ENCODE assay signal across 13 cellular contexts in the genomic region with DNA sequence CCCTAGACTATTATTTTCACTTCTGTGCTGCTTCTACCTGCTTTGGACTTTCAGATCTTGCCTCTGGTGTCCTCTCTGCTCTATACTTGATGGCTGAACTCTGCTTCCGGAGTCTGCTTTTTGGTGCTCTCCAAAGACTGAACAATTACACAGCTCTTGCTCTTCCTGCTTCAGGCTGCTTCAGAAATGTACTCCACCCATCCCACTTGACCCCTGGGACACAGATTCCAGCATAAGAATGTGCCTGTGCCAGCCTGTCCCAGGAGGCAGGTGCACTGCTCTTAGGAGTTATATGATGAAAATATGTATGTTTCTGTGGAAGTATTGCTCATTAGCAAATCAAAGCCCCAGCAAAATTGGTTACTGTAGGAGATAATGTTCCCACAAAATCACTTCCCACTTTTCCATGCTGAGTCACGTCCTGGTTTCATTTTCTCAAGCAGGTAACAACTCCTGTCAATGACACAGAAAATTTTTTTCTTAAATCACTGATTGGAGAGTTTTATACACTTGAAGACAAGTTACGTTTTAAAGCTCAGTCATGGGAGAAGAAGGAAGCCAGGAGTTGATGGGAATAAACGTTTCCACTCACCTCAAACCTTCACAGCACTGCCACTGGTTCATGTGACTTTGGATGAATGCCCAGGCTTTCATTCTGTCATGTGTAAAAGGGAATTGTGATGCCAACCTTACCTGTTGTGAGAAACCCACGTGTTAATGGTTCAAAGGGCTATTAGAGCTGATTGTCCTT.
DNase-seq lines count a peak whose midpoint lies in the region; ATAC-seq, FAIRE-seq and TF ChIP-seq lines count a peak whose summit lies in the region.
"Had no signal": no experiment of that assay in that cellular context is flagged by ENCODE, and none has a peak within 500 bp of the region (broad histone marks: within the 10 kb centered on the region; RNA-seq: fewer than 3 reads in every experiment).

No MANE protein-coding gene starts in this region.

- ATAC-seq in HG02763 (IDR thresholded peaks at IDR 0.05; ENCODE audit: unreplicated experiment) (peak; percentile 33), GM18505 (IDR thresholded peaks at IDR 0.05; ENCODE audit: unreplicated experiment) (no peak)

- DNase-seq in DMS153 treated with DMSO at 0.1 percent for 48 hours (lab: John Stamatoyannopoulos, UW; ENCODE audit: unreplicated experiment) = peak; percentile 59
- DNase-seq in bronchial epithelial cell (ENCODE audit: low read depth) = peak; percentile 99
- DNase-seq in mesothelial cell of epicardium (ENCODE audit: low spot score in 2 of 2, unreplicated experiment in 2 of 2) = no peak
- DNase-seq in stimulated activated CD4-positive, alpha-beta T cell treated with anti-CD3 and anti-CD28 coated beads, Interleukin-4, amount 100 ng/mL, for 4 hours = no peak
- no peak for DNase-seq in G401 (ENCODE audit: low spot score)
- DNase-seq in stimulated activated CD4-positive, alpha-beta T cell treated with anti-CD3 and anti-CD28 coated beads, Interleukin-2, amount 100 ng/mL, for 48 hours = no peak
- DNase-seq: activated CD4-positive, alpha-beta T cell treated with anti-CD3 and anti-CD28 coated beads, Interleukin-2, amount 10 ng/mL, durations not matched to agents 7 days and 5 days; CD4-positive, alpha-beta T cell; stimulated activated CD4-positive, alpha-beta T cell treated with anti-CD3 and anti-CD28 coated beads, Interleukin-4, amount 100 ng/mL, for 1 hour had no signal

- no peak overlapping the region for H3K4me3 Mint-ChIP-seq in mesothelial cell of epicardium
- H3K4me3 Mint-ChIP-seq: activated CD4-positive, alpha-beta T cell treated with anti-CD3 and anti-CD28 coated beads, Interleukin-2, amount 10 ng/mL, durations not matched to agents 7 days and 5 days; CD4-positive, alpha-beta T cell; dendritic cell treated with granulocyte-macrophage colony-stimulating factor and Interleukin-4, amounts not matched to agents 40 ng/mL and 50 ng/mL, for 4 days had no signal

- peak overlapping the region; percentile 71 for H3K27ac Mint-ChIP-seq in mesothelial cell of epicardium
- H3K27ac Mint-ChIP-seq: activated CD4-positive, alpha-beta T cell treated with anti-CD3 and anti-CD28 coated beads, Interleukin-2, amount 10 ng/mL, durations not matched to agents 7 days and 5 days; CD4-positive, alpha-beta T cell; dendritic cell treated with granulocyte-macrophage colony-stimulating factor and Interleukin-4, amounts not matched to agents 40 ng/mL and 50 ng/mL, for 4 days had no signal

- TF ChIP-seq CTCF in bronchial epithelial cell (IDR thresholded peaks at IDR 0.05; ENCODE audit: insufficient read depth, low read length, severe bottlenecking) (no peak), mesothelial cell of epicardium (IDR thresholded peaks at IDR 0.05; ENCODE audit: unreplicated experiment) (no peak)

- no peaks in the 10 kb centered on the region for H3K36me3 Mint-ChIP-seq in mesothelial cell of epicardium

- in situ Hi-C loops in G401 (cut with HindIII; ENCODE audit: low sequenced_read_pairs) = no loop called here

- H3K4me3 ChIP-seq in bronchial epithelial cell (ENCODE audit: low read depth, low read length) = no peak overlapping the region
- H3K4me3 ChIP-seq: HAP-1 had no signal

- no peaks in the 10 kb centered on the region for H3K9me3 Mint-ChIP-seq in mesothelial cell of epicardium
- H3K9me3 Mint-ChIP-seq: CD4-positive, alpha-beta T cell; dendritic cell treated with granulocyte-macrophage colony-stimulating factor and Interleukin-4, amounts not matched to agents 40 ng/mL and 50 ng/mL, for 4 days had no signal

- H3K27me3 Mint-ChIP-seq in mesothelial cell of epicardium (ENCODE audit: low read depth) = no peaks in the 10 kb centered on the region
- H3K27me3 Mint-ChIP-seq: activated CD4-positive, alpha-beta T cell treated with anti-CD3 and anti-CD28 coated beads, Interleukin-2, amount 10 ng/mL, durations not matched to agents 7 days and 5 days; CD4-positive, alpha-beta T cell had no signal

- no peak for TF ChIP-seq POLR2A in GM18505 (IDR thresholded peaks at IDR 0.05; ENCODE audit: borderline replicate concordance, extremely low read depth, insufficient read depth, insufficient read length)

- no peaks in the 10 kb centered on the region for H3K27me3 ChIP-seq in bronchial epithelial cell (ENCODE audit: control insufficient read depth, insufficient read depth, low read length)

- H3K36me3 ChIP-seq in bronchial epithelial cell (ENCODE audit: control insufficient read depth, insufficient read depth, low read length) = no peaks in the 10 kb centered on the region
- H3K36me3 ChIP-seq: HAP-1 had no signal

- H3K4me1 Mint-ChIP-seq in mesothelial cell of epicardium = peaks cover 31% of the 10 kb centered on the region
- H3K4me1 Mint-ChIP-seq: activated CD4-positive, alpha-beta T cell treated with anti-CD3 and anti-CD28 coated beads, Interleukin-2, amount 10 ng/mL, durations not matched to agents 7 days and 5 days had no signal

- no peak for FAIRE-seq in bronchial epithelial cell (lab: Jason Lieb, UNC)

Comparison
In these comparisons a context has a peak if more than half of its experiments do, and no peak if none do; other contexts are left out.
1. DNase-seq: peak in DMS153 treated with DMSO at 0.1 percent for 48 hours (single experiment) and bronchial epithelial cell (single experiment); none in mesothelial cell of epicardium (0 of 2), stimulated activated CD4-positive, alpha-beta T cell treated with anti-CD3 and anti-CD28 coated beads, Interleukin-4, amount 100 ng/mL, for 4 hours (0 of 2), G401 (single experiment) and stimulated activated CD4-positive, alpha-beta T cell treated with anti-CD3 and anti-CD28 coated beads, Interleukin-2, amount 100 ng/mL, for 48 hours (0 of 2).